ENCODE assay signal across 1 cellular context in genomic region chr21:42942244-42942643, GRCh38.
TF ChIP-seq lines count a peak whose summit lies in the region.

No MANE protein-coding gene starts in this region.

TF ChIP-seq in K562, 482 proteins besides CTCF, POLR2A, EP300 and RAD21:
- TF ChIP-seq FOSL1 (tag; conservative IDR thresholded peaks at IDR 0.05) (peak; percentile 49; the same call in 1 of the 2 replicates), NEUROD1 (IDR thresholded peaks at IDR 0.05; ENCODE audit: borderline replicate concordance, low read depth, low read length, partially characterized antibody) (no peak), THRAP3 (IDR thresholded peaks at IDR 0.05; ENCODE audit: borderline replicate concordance) (no peak), ZNF316 (IDR thresholded peaks at IDR 0.05) (peak; percentile 19; the same call in 1 of the 2 replicates), CREM (IDR thresholded peaks at IDR 0.05; ENCODE audit: low read depth) (no peak), ARID1B (IDR thresholded peaks at IDR 0.05) (0 out of 2 replicates have a peak, but pooled peaks have one; percentile 24), E2F6 (IDR thresholded peaks at IDR 0.05; ENCODE audit: borderline replicate concordance in 1 of 2, extremely low read depth in 1 of 2, insufficient read depth in 1 of 2, insufficient read length in 1 of 2, low read depth in 1 of 2, low read length in 1 of 2, poor library complexity in 1 of 2, severe bottlenecking in 1 of 2) (peak in 1 of 2 experiments; percentile 13), TRIM24 (IDR thresholded peaks at IDR 0.05) (peak; percentile 73 to 86), NFE2 (IDR thresholded peaks at IDR 0.05; ENCODE audit: low read depth) (peak; percentile 35)
